Comparison of ENCODE assay signal across 1 cellular context in the genomic region with DNA sequence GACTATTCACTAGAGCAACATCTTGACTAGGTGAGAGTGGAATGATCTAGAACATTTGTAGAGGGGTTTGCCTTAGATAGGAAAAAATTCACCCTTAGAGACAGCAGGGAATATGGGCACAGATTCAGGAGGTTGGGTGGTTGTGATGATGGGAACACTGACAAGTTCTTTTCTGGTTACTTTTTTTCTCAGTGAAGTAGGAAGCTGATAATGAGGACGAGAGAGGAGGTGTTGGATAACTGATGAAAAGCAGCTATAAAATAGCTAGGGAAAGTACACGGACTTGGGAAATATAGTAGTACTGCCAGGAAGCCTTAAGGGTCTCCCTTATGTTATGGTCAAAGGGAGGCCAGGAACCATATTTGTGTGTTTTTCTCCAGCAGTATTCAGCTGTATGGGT.
TF ChIP-seq lines count a peak whose summit lies in the region.

No MANE protein-coding gene starts in this region.

TF ChIP-seq in GM23338, 12 proteins besides CTCF, POLR2A, EP300 and RAD21 (continued from another document):
- TF ChIP-seq, protein P1, sequence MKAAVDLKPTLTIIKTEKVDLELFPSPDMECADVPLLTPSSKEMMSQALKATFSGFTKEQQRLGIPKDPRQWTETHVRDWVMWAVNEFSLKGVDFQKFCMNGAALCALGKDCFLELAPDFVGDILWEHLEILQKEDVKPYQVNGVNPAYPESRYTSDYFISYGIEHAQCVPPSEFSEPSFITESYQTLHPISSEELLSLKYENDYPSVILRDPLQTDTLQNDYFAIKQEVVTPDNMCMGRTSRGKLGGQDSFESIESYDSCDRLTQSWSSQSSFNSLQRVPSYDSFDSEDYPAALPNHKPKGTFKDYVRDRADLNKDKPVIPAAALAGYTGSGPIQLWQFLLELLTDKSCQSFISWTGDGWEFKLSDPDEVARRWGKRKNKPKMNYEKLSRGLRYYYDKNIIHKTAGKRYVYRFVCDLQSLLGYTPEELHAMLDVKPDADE (IDR thresholded peaks at IDR 0.05) = no peak
- TF ChIP-seq STAT1 (IDR thresholded peaks at IDR 0.05; ENCODE audit: unreplicated experiment) (no peak), EZH2 (IDR thresholded peaks at IDR 0.05; ENCODE audit: low read depth, unreplicated experiment) (no peak)
